ENCODE assay signal across 8 cellular contexts in the genomic region with DNA sequence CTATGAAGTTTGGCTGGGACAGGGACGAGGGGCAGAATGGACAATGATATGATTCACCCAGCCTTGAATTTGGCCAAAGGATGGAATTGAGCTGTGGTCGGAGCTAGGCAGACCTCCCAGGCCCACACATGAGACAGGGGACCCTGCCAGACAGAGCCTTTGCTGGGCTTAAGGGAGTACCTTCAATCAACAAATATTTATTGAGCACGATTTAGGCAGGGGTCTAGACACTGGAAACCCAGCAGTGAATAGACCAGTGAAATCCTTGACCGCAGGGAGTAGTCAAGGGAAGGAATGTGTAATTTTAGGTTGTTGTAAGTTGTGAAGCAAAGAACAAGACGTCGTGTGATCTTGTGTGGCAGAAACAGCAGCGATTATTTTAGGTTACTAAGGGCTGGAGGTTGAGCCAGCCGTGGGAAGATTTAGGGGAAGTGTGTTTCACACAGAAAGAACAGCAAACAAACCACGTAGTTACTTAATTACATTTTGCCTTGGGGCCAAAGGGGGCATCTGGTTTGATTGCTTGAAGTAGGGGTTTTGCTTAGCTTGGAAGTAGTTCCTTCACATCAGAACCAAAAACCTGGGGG. TPM values are rescaled to one million over a fixed set of nuclear protein-coding genes. Genes with fewer than 3 reads are reported as not detected.
A peak's percentile ranks its signal among the peaks of the same experiment; 100 is the strongest.
DNase-seq lines count a peak whose midpoint lies in the region; ATAC-seq and FAIRE-seq lines count a peak whose summit lies in the region.

No MANE protein-coding gene starts in this region.

- H3K4me3 ChIP-seq in iPS-15b (ENCODE audit: low read depth, low read length): peak overlapping the region; percentile 84

- peak overlapping the region; percentile 9 for H3K9ac ChIP-seq in iPS-15b (ENCODE audit: low read depth, low read length)

- FAIRE-seq in HTR-8/SVneo (lab: Jason Lieb, UNC): no peak

- H3K9me3 ChIP-seq in iPS-15b (ENCODE audit: control insufficient read depth, insufficient read depth, low read length): no peaks in the 10 kb centered on the region

- H3K27me3 ChIP-seq in iPS-15b (ENCODE audit: control insufficient read depth, insufficient read depth, low read length): no peaks in the 10 kb centered on the region

- peaks cover 5% of the 10 kb centered on the region for H3K4me1 ChIP-seq in iPS-15b (ENCODE audit: control insufficient read depth, insufficient read depth, low read length)

- peak; percentile 33 for ATAC-seq in GM18861 (IDR thresholded peaks at IDR 0.05; ENCODE audit: unreplicated experiment)
- no peak for ATAC-seq in HG02571 (IDR thresholded peaks at IDR 0.05; ENCODE audit: unreplicated experiment)

- peak; percentile 47 for DNase-seq in M059J (ENCODE audit: low read depth)
- DNase-seq in activated naive CD4-positive, alpha-beta T cell treated with Interleukin-2 at 50 U/mL for 16 hours: peak; percentile 36
- peak in 2 of 3 experiments; percentile 4 to 8 for DNase-seq in stimulated activated CD4-positive, alpha-beta T cell treated with anti-CD3 and anti-CD28 coated beads, TNF-alpha, amount 100 ng/mL, for 4 hours (ENCODE audit: low read depth in 3 of 3)
- DNase-seq in NCI-H1694 treated with DMSO at 0.1 percent for 48 hours (lab: John Stamatoyannopoulos, UW): no peak
- DNase-seq in HTR-8/SVneo (ENCODE audit: insufficient read length, low spot score): no peak

- H3K36me3 ChIP-seq in iPS-15b (ENCODE audit: control insufficient read depth, insufficient read depth, low read length): peaks cover 2% of the 10 kb centered on the region

RNA-seq across cellular contexts. Expression of gene AP1M2, which starts 16.9 kb away (rescaled TPM):
- total RNA-seq in M059J (2014; rRNA removed; shearing (Covaris generic)): 2.2 and 9.0 TPM in 2 replicates

RNA-seq across cellular contexts. Expression of gene SLC44A2, which starts 21.4 kb away (rescaled TPM):
- total RNA-seq in M059J (2014; rRNA removed; shearing (Covaris generic)): 34.1 and 42.4 TPM in 2 replicates

RNA-seq across cellular contexts. Expression of gene CDKN2D, which starts 35.2 kb away (rescaled TPM):
- 11.1 and 21.0 TPM in 2 replicates for total RNA-seq in M059J (2014; rRNA removed; shearing (Covaris generic))

RNA-seq across cellular contexts. Expression of gene KRI1, which starts 38.2 kb away (rescaled TPM):
- total RNA-seq in M059J (2014; rRNA removed; shearing (Covaris generic)): 10.2 and 10.5 TPM in 2 replicates

RNA-seq across cellular contexts. Expression of gene ILF3, which starts 50.2 kb away (rescaled TPM):
- 75.2 and 139 TPM in 2 replicates for total RNA-seq in M059J (2014; rRNA removed; shearing (Covaris generic))

Comparison
In these comparisons a context has a peak if more than half of its experiments do, and no peak if none do; other contexts are left out.
1. DNase-seq: peak in M059J (single experiment), activated naive CD4-positive, alpha-beta T cell treated with Interleukin-2 at 50 U/mL for 16 hours (single experiment) and stimulated activated CD4-positive, alpha-beta T cell treated with anti-CD3 and anti-CD28 coated beads, TNF-alpha, amount 100 ng/mL, for 4 hours (2 of 3); none in NCI-H1694 treated with DMSO at 0.1 percent for 48 hours (single experiment) and HTR-8/SVneo (single experiment).